In the genomic region with DNA sequence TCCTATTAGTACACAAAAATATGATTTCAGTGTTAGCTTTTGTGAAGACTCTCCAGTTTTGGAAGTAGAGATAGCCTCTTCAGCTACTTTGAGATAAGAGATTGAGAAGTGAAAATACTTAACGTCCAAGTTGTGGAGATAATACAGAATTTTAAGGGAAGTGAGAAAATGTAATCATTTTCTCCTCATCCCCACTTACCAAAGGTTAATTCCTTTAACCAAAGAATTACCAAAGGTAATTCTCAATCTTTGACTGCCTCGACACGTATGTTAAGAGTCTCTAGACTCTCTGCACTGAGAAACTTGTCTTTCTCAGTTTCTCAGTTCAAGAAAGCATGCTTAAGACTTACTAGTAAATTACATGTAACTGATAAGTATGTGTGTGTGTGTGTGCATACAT, we compare ENCODE assay signal across 16 cellular contexts.
"Had no signal": no experiment of that assay in that cellular context is flagged by ENCODE, and none has a peak within 500 bp of the region (broad histone marks: within the 10 kb centered on the region; RNA-seq: fewer than 3 reads in every experiment).

No MANE protein-coding gene starts in this region.

- H3K4me1 ChIP-seq: ascending aorta, foreskin keratinocyte, lower lobe of right lung, sigmoid colon, suprapubic skin, upper lobe of left lung had no signal

- H3K4me3 ChIP-seq: ascending aorta, lower lobe of right lung, sigmoid colon, suprapubic skin, upper lobe of left lung had no signal

- H3K27me3 ChIP-seq: ascending aorta, foreskin keratinocyte, sigmoid colon, suprapubic skin, upper lobe of left lung had no signal

- H3K4me3 Mint-ChIP-seq: activated CD4-positive, alpha-beta memory T cell treated with anti-CD3 and anti-CD28 coated beads, Interleukin-2, amount 10 ng/mL, durations not matched to agents 7 days and 5 days; activated CD4-positive, alpha-beta T cell treated with anti-CD3 and anti-CD28 coated beads for 36 hours; activated T-cell treated with anti-CD3 and anti-CD28 coated beads, Interleukin-2, amount 50 U/mL, for 72 hours; mesothelial cell of epicardium; neural crest cell had no signal

- H3K27ac Mint-ChIP-seq: activated CD4-positive, alpha-beta memory T cell treated with anti-CD3 and anti-CD28 coated beads, Interleukin-2, amount 10 ng/mL, durations not matched to agents 7 days and 5 days; activated CD4-positive, alpha-beta T cell treated with anti-CD3 and anti-CD28 coated beads for 36 hours; activated T-cell treated with anti-CD3 and anti-CD28 coated beads, Interleukin-2, amount 50 U/mL, for 72 hours; mesothelial cell of epicardium had no signal

- H3K9me3 ChIP-seq: ascending aorta, lower lobe of right lung, sigmoid colon, suprapubic skin, upper lobe of left lung had no signal

- H3K4me1 Mint-ChIP-seq: activated CD4-positive, alpha-beta memory T cell treated with anti-CD3 and anti-CD28 coated beads, Interleukin-2, amount 10 ng/mL, durations not matched to agents 7 days and 5 days; activated CD4-positive, alpha-beta T cell treated with anti-CD3 and anti-CD28 coated beads for 36 hours; mesothelial cell of epicardium; neural crest cell had no signal

- DNase-seq: activated CD4-positive, alpha-beta memory T cell treated with anti-CD3 and anti-CD28 coated beads, Interleukin-2, amount 10 ng/mL, durations not matched to agents 7 days and 5 days; activated CD4-positive, alpha-beta T cell treated with anti-CD3 and anti-CD28 coated beads for 36 hours; activated naive CD4-positive, alpha-beta T cell; activated T-cell treated with anti-CD3 and anti-CD28 coated beads, Interleukin-2, amount 50 U/mL, for 72 hours; foreskin keratinocyte; head of caudate nucleus; left cardiac atrium; lower lobe of right lung; sigmoid colon; stimulated activated CD4-positive, alpha-beta T cell treated with anti-CD3 and anti-CD28 coated beads, Interleukin-2, amount 100 ng/mL, for 24 hours; stimulated activated naive CD4-positive, alpha-beta T cell treated with Interleukin-2 at 50 U/mL for 16 hours; upper lobe of left lung had no signal

- ATAC-seq: activated CD4-positive, alpha-beta T cell treated with anti-CD3 and anti-CD28 coated beads for 36 hours; activated T-cell treated with anti-CD3 and anti-CD28 coated beads, Interleukin-2, amount 50 U/mL, for 72 hours; foreskin keratinocyte; left cardiac atrium; lower lobe of right lung had no signal

- H3K27me3 Mint-ChIP-seq: activated CD4-positive, alpha-beta memory T cell treated with anti-CD3 and anti-CD28 coated beads, Interleukin-2, amount 10 ng/mL, durations not matched to agents 7 days and 5 days; activated CD4-positive, alpha-beta T cell treated with anti-CD3 and anti-CD28 coated beads for 36 hours had no signal

- H3K9me3 Mint-ChIP-seq: activated CD4-positive, alpha-beta memory T cell treated with anti-CD3 and anti-CD28 coated beads, Interleukin-2, amount 10 ng/mL, durations not matched to agents 7 days and 5 days; activated T-cell treated with anti-CD3 and anti-CD28 coated beads, Interleukin-2, amount 50 U/mL, for 72 hours; mesothelial cell of epicardium; neural crest cell had no signal

- H3K27ac ChIP-seq: ascending aorta, foreskin keratinocyte, lower lobe of right lung, sigmoid colon, suprapubic skin, upper lobe of left lung had no signal
